Comparison of ENCODE assay signal across 13 cellular contexts in genomic region chr7:135758531-135758932, GRCh38. TPM values are rescaled to one million over a fixed set of nuclear protein-coding genes. Genes with fewer than 3 reads are reported as not detected.
DNase-seq lines count a peak whose midpoint lies in the region; ATAC-seq, FAIRE-seq and TF ChIP-seq lines count a peak whose summit lies in the region.
"Had no signal": no experiment of that assay in that cellular context is flagged by ENCODE, and none has a peak within 500 bp of the region (broad histone marks: within the 10 kb centered on the region; RNA-seq: fewer than 3 reads in every experiment).

No MANE protein-coding gene starts in this region.

- H3K27ac ChIP-seq in caudate nucleus (ENCODE audit: low read depth, low read length) (peak overlapping the region; percentile 81), kidney (ENCODE audit: low read depth in 2 of 2, low read length in 2 of 2) (peak overlapping the region; percentile 48 to 83), stomach (peak overlapping the region in 4 of 5 donors; percentile 50 to 67 (median 52))

- TF ChIP-seq EP300 in stomach (IDR thresholded peaks at IDR 0.05) = no peak

- H3K27me3 Mint-ChIP-seq in activated naive CD8-positive, alpha-beta T cell treated with anti-CD3 and anti-CD28 coated beads, Interleukin-2, amount 50 U/mL, for 24 hours = peaks cover 18% of the 10 kb centered on the region

- no peaks in the 10 kb centered on the region for H3K9me3 Mint-ChIP-seq in activated naive CD8-positive, alpha-beta T cell treated with anti-CD3 and anti-CD28 coated beads, Interleukin-2, amount 50 U/mL, for 24 hours

- H3K27ac Mint-ChIP-seq in activated naive CD8-positive, alpha-beta T cell treated with anti-CD3 and anti-CD28 coated beads, Interleukin-2, amount 50 U/mL, for 24 hours = no peak overlapping the region
- H3K27ac Mint-ChIP-seq: activated CD8-positive, alpha-beta memory T cell treated with anti-CD3 and anti-CD28 coated beads, Interleukin-2, amount 10 ng/mL, durations not matched to agents 7 days and 5 days had no signal

- DNase-seq in HCEC 1CT (peak; percentile 11), caudate nucleus (lab: John Stamatoyannopoulos, UW) (peak in 46 of 61 donors; percentile 11 to 92 (median 60)), kidney (peak; percentile 77), stomach (no peak), NCI-H524 treated with DMSO at 0.1 percent for 48 hours (lab: John Stamatoyannopoulos, UW) (no peak)
- DNase-seq in activated naive CD8-positive, alpha-beta T cell treated with anti-CD3 and anti-CD28 coated beads, Interleukin-2, amount 50 U/mL, for 24 hours = no peak
- DNase-seq: activated CD8-positive, alpha-beta memory T cell treated with anti-CD3 and anti-CD28 coated beads, Interleukin-2, amount 10 ng/mL, durations not matched to agents 7 days and 5 days; MV-4-11; SHP77 had no signal

- H3K4me3 ChIP-seq in kidney (ENCODE audit: low read length in 2 of 2) (peak overlapping the region in 1 of 2 donors; percentile 29), stomach (peak overlapping the region in 1 of 4 donors; percentile 7)

- no peak overlapping the region for H3K9ac ChIP-seq in kidney (ENCODE audit: low read length in 2 of 2)

- intact Hi-C loops in kidney (cut with DNase I) = no loop called here
- intact Hi-C loops in stomach (cut with DNase I; ENCODE audit: low total_unique reads) = no loop called here

- no peak for TF ChIP-seq POLR2A in stomach (IDR thresholded peaks at IDR 0.05)

- H3K36me3 Mint-ChIP-seq in activated naive CD8-positive, alpha-beta T cell treated with anti-CD3 and anti-CD28 coated beads, Interleukin-2, amount 50 U/mL, for 24 hours (ENCODE audit: low read depth) = no peaks in the 10 kb centered on the region
- H3K36me3 Mint-ChIP-seq: activated CD8-positive, alpha-beta memory T cell treated with anti-CD3 and anti-CD28 coated beads, Interleukin-2, amount 10 ng/mL, durations not matched to agents 7 days and 5 days had no signal

- H3K27me3 ChIP-seq in stomach = peaks cover 0 to 5% (median 0%) of the 10 kb centered on the region in 3 donors

- H3K4me1 Mint-ChIP-seq in activated naive CD8-positive, alpha-beta T cell treated with anti-CD3 and anti-CD28 coated beads, Interleukin-2, amount 50 U/mL, for 24 hours = no peaks in the 10 kb centered on the region

- H3K4me1 ChIP-seq in kidney (ENCODE audit: control insufficient read depth in 1 of 2, insufficient read depth in 1 of 2, low read depth in 1 of 2, low read length in 2 of 2) (peaks cover 0 to 2% of the 10 kb centered on the region in 2 donors), stomach (peaks cover 0 to 9% (median 0%) of the 10 kb centered on the region in 4 donors)

- 31 to 45% (median 38%) methylated on average over 5 of the region's 5 CpGs for WGBS in stomach, 5 donors

- no peak for ATAC-seq in GM21723 (IDR thresholded peaks at IDR 0.05; ENCODE audit: unreplicated experiment)
- ATAC-seq in HG03280 (IDR thresholded peaks at IDR 0.05; ENCODE audit: unreplicated experiment) = no peak
- ATAC-seq in activated naive CD8-positive, alpha-beta T cell treated with anti-CD3 and anti-CD28 coated beads, Interleukin-2, amount 50 U/mL, for 24 hours = no peak
- ATAC-seq: activated CD8-positive, alpha-beta memory T cell treated with anti-CD3 and anti-CD28 coated beads, Interleukin-2, amount 10 ng/mL, durations not matched to agents 7 days and 5 days had no signal

- no peak for FAIRE-seq in kidney (lab: Jason Lieb, UNC)
- FAIRE-seq: colon had no signal

- H3K9me3 ChIP-seq in kidney (ENCODE audit: control insufficient read depth in 1 of 2, low read length in 2 of 2) = no peaks in the 10 kb centered on the region
- H3K9me3 ChIP-seq in stomach = no peaks in the 10 kb centered on the region

- H3K4me3 Mint-ChIP-seq in activated naive CD8-positive, alpha-beta T cell treated with anti-CD3 and anti-CD28 coated beads, Interleukin-2, amount 50 U/mL, for 24 hours = no peak overlapping the region
- H3K4me3 Mint-ChIP-seq: activated CD8-positive, alpha-beta memory T cell treated with anti-CD3 and anti-CD28 coated beads, Interleukin-2, amount 10 ng/mL, durations not matched to agents 7 days and 5 days had no signal

- H3K36me3 ChIP-seq in kidney (ENCODE audit: control insufficient read depth in 1 of 2, insufficient read depth in 2 of 2, low read length in 2 of 2) (no peaks in the 10 kb centered on the region), stomach (no peaks in the 10 kb centered on the region)

- TF ChIP-seq CTCF in kidney (IDR thresholded peaks at IDR 0.05; ENCODE audit: borderline replicate concordance, extremely low read depth, insufficient read depth) = no peak
- TF ChIP-seq CTCF in stomach (IDR thresholded peaks at IDR 0.05) = no peak

RNA-seq across cellular contexts. Expression of gene FAM180A, which starts 9.9 kb away (rescaled TPM):
- total RNA-seq in kidney = 1.7 TPM
- 2.2 TPM for polyA plus RNA-seq in kidney (ENCODE audit: insufficient read depth, low read depth, low replicate concordance)
- total RNA-seq in stomach = 1 to 10 TPM in 1 of 5 donors, not detected in 4; 5.8 TPM
- polyA plus RNA-seq in stomach = 1 to 10 TPM in 1 of 3 donors, under 1 TPM in 2; 0.08 to 2.1 (median 0.75) TPM
- total RNA-seq: activated CD8-positive, alpha-beta memory T cell treated with anti-CD3 and anti-CD28 coated beads, Interleukin-2, amount 10 ng/mL, durations not matched to agents 7 days and 5 days; mononuclear cell had no signal

RNA-seq across cellular contexts. Expression of gene SLC13A4, which starts 30.5 kb away (rescaled TPM):
- not detected for total RNA-seq in kidney
- not detected for polyA plus RNA-seq in kidney (ENCODE audit: insufficient read depth, low read depth, low replicate concordance)
- not detected for total RNA-seq in stomach
- polyA plus RNA-seq in stomach = 1 to 10 TPM in 2 of 3 donors, under 1 TPM in 1; 0.31 to 1.7 (median 1.6) TPM
- total RNA-seq: activated CD8-positive, alpha-beta memory T cell treated with anti-CD3 and anti-CD28 coated beads, Interleukin-2, amount 10 ng/mL, durations not matched to agents 7 days and 5 days; mononuclear cell had no signal

Comparison
In these comparisons a context has a peak if more than half of its experiments do, and no peak if none do; other contexts are left out.
1. DNase-seq: peak in HCEC 1CT (single experiment), caudate nucleus (46 of 61) and kidney (single experiment); none in stomach (single experiment), NCI-H524 treated with DMSO at 0.1 percent for 48 hours (single experiment) and activated naive CD8-positive, alpha-beta T cell treated with anti-CD3 and anti-CD28 coated beads, Interleukin-2, amount 50 U/mL, for 24 hours (single experiment).
2. Peak in every context shown above with its lines, with median percentiles within 50 percentile points of each other: H3K27ac ChIP-seq.